8 cellular contexts compared by ENCODE assay signal in the genomic region with DNA sequence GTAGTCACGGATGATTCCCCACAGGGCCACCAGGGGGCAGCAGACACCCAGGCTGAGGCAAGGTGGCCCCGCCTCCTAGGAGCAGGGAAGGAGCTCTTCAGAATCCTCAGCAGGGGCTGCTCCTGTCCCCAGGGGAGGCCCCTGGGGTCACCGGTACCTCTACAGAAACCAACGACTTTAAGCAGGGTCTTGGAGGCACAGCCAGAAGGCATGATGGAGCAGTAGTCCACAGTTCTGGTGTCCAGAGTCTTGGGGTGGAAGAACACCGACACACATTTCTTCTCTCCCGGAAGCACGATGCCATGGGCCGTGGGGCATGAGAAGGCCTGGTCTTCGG.
A peak's percentile ranks its signal among the peaks of the same experiment; 100 is the strongest.
DNase-seq lines count a peak whose midpoint lies in the region; ATAC-seq and TF ChIP-seq lines count a peak whose summit lies in the region.

No MANE protein-coding gene starts in this region.

- peak; percentile 65 for ATAC-seq in HG02885 (IDR thresholded peaks at IDR 0.05; ENCODE audit: poor library complexity, unreplicated experiment)
- no peak for ATAC-seq in GM21447 (IDR thresholded peaks at IDR 0.05; ENCODE audit: unreplicated experiment)

- peak; percentile 98 for TF ChIP-seq CTCF in GM12872 (IDR thresholded peaks at IDR 0.05; ENCODE audit: insufficient read depth, low read depth, low read length)

- DNase-seq in NCI-H2196 (lab: John Stamatoyannopoulos, UW; ENCODE audit: unreplicated experiment) (peak; percentile 86), left kidney (ENCODE audit: low read depth, low spot score) (peak; percentile 90)
- DNase-seq in activated CD4-positive, CD25-positive, alpha-beta regulatory T cell treated with anti-CD3 and anti-CD28 coated beads, Interleukin-2, amount 50 U/mL, for 16 hours (ENCODE audit: low read depth, low spot score): peak; percentile 64
- peak; percentile 64 for DNase-seq in central memory CD4-positive, alpha-beta T cell
- DNase-seq in stimulated activated CD4-positive, alpha-beta T cell treated with anti-CD3 and anti-CD28 coated beads, Interleukin-4, amount 100 ng/mL, for 1 hour: peak; percentile 76
